In genomic region chr2:219541611-219542180, GRCh38 we compare ENCODE assay signal across 1 cellular context.
TF ChIP-seq lines count a peak whose summit lies in the region.

No MANE protein-coding gene starts in this region.

TF ChIP-seq in HepG2, 621 proteins besides CTCF, POLR2A, EP300 and RAD21 (continued from another document and continues in another):
- TF ChIP-seq ZNF318 (CRISPR knock-in tag; IDR thresholded peaks at IDR 0.05) (peak; percentile 59; the same call in 1 of the 2 replicates), CEBPG (CRISPR knock-in tag; IDR thresholded peaks at IDR 0.05) (no peak), RFXANK (CRISPR knock-in tag; IDR thresholded peaks at IDR 0.05) (no peak), ATF5 (CRISPR knock-in tag; IDR thresholded peaks at IDR 0.05; ENCODE audit: low read depth) (peak; percentile 87; the same call in 1 of the 2 replicates), ZNF577 (CRISPR knock-in tag; IDR thresholded peaks at IDR 0.05; ENCODE audit: borderline replicate concordance, low read depth) (no peak), MTF2 (CRISPR knock-in tag; IDR thresholded peaks at IDR 0.05; ENCODE audit: borderline replicate concordance) (peak; percentile 77; the same call in 1 of the 2 replicates), HMGA1 (CRISPR knock-in tag; conservative IDR thresholded peaks at IDR 0.05) (no peak), ZMYM4 (CRISPR knock-in tag; IDR thresholded peaks at IDR 0.05) (peak; percentile 86), ZNF703 (CRISPR knock-in tag; IDR thresholded peaks at IDR 0.05; ENCODE audit: borderline replicate concordance) (no peak), PRDM10 (CRISPR knock-in tag; IDR thresholded peaks at IDR 0.05; ENCODE audit: low read depth) (no peak), DMTF1 (CRISPR knock-in tag; IDR thresholded peaks at IDR 0.05) (peak; percentile 27; the same call in 1 of the 2 replicates), GATAD1 (CRISPR knock-in tag; IDR thresholded peaks at IDR 0.05) (peak; percentile 70), CENPT (CRISPR knock-in tag; IDR thresholded peaks at IDR 0.05; ENCODE audit: low read depth) (peak; percentile 86; the same call in 1 of the 2 replicates), AHDC1 (CRISPR knock-in tag; IDR thresholded peaks at IDR 0.05; ENCODE audit: borderline replicate concordance) (no peak), ZMYM3 (CRISPR knock-in tag; IDR thresholded peaks at IDR 0.05) (no peak), NFYC (CRISPR knock-in tag; IDR thresholded peaks at IDR 0.05) (peak; percentile 48; the same call in 1 of the 2 replicates), CREB3 (CRISPR knock-in tag; IDR thresholded peaks at IDR 0.05) (no peak), RFX1 (IDR thresholded peaks at IDR 0.05) (no peak), GTF2F1 (IDR thresholded peaks at IDR 0.05; ENCODE audit: low read length) (no peak), NR2F1 (CRISPR knock-in tag; IDR thresholded peaks at IDR 0.05) (no peak), JUN (CRISPR knock-in tag; IDR thresholded peaks at IDR 0.05) (peak; percentile 72), ATF4 (CRISPR knock-in tag; IDR thresholded peaks at IDR 0.05) (peak in 1 of 2 experiments; percentile 30; a peak in 1 of 4 replicates), ZNF652 (CRISPR knock-in tag; IDR thresholded peaks at IDR 0.05; ENCODE audit: borderline replicate concordance, low read depth) (no peak), NCOA2 (CRISPR knock-in tag; IDR thresholded peaks at IDR 0.05) (no peak)
